ENCODE assay signal across 20 cellular contexts in the genomic region with DNA sequence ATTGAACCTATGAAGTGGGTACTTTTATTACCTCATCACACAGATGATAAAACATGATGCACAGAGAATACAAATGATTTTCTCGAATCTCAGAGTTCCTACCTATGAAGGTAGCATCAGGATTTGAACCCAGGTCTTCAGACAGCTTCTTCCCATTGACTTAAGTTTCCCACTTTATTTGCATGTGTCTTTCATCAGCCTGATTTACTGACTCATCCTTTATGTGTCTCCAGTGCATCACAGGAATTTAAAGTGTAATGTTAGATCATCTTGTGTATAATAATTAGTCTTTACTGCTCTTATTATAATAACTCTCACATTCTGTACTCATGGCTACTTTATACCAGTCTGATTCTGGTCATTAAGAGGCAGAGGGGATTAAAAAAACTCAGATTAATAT.
DNase-seq lines count a peak whose midpoint lies in the region; ATAC-seq, FAIRE-seq and TF ChIP-seq lines count a peak whose summit lies in the region.
"Had no signal": no experiment of that assay in that cellular context is flagged by ENCODE, and none has a peak within 500 bp of the region (broad histone marks: within the 10 kb centered on the region; RNA-seq: fewer than 3 reads in every experiment).

No MANE protein-coding gene starts in this region.

- FAIRE-seq in GM12878 (lab: Jason Lieb, UNC), result peak; percentile 68
- no peak for FAIRE-seq in GM12891 (lab: Jason Lieb, UNC)
- FAIRE-seq: D721Med had no signal

- ATAC-seq in GM12878 (no peak), Right ventricle myocardium inferior (no peak)
- ATAC-seq: CD8-positive, alpha-beta T cell had no signal

- 0% methylated on average over 1 of the region's 1 CpG for WGBS in GM12878 (ENCODE audit: insufficient coverage, insufficient replicate concordance, low lambda C conversion rate, missing lambda C conversion rate)

- no peak for DNase-seq in GM12878 (ENCODE audit: low read depth, low spot score)
- DNase-seq in glomerular visceral epithelial cell (ENCODE audit: extremely low spot score), result peak; percentile 7
- DNase-seq in kidney tubule cell (ENCODE audit: low spot score), result peak; percentile 70
- peak; percentile 49 for DNase-seq in renal cortical epithelial cell (ENCODE audit: low read depth)
- DNase-seq in GM12891 (ENCODE audit: insufficient read length, low spot score), result no peak
- no peak for DNase-seq in NOMO-1 treated with DMSO at 0.1 percent for 48 hours (lab: John Stamatoyannopoulos, UW; ENCODE audit: unreplicated experiment)
- no peak for DNase-seq in islet precursor cell
- DNase-seq in Right ventricle myocardium inferior (ENCODE audit: missing footprints), result no peak
- DNase-seq: 8988T; ACHN; BE2C; C1 segment of cervical spinal cord; Caco-2; Calu3; CD4-positive, alpha-beta T cell; CD8-positive, alpha-beta T cell; DMS79 treated with DMSO at 0.1 percent for 48 hours; GF-D8 had no signal

- no peak for TF ChIP-seq RAD21 in GM12878 (IDR thresholded peaks at IDR 0.05; ENCODE audit: insufficient read depth, low read depth, low read length)

- no peak overlapping the region for H3K27ac ChIP-seq in GM12878 (ENCODE audit: control insufficient read depth, insufficient read depth)
- H3K27ac ChIP-seq: BLaER1 had no signal

- in situ Hi-C loops in GM12878 (cut with MboI), result no loop called here

- no peak overlapping the region for H3K4me2 ChIP-seq in GM12878 (ENCODE audit: control insufficient read depth, insufficient read depth)
- H3K4me2 ChIP-seq: BLaER1 had no signal

- no peaks in the 10 kb centered on the region for H3K27me3 ChIP-seq in GM12878 (replicated peaks in 1 of 2; ENCODE audit: control insufficient read depth in 2 of 2, insufficient read depth in 2 of 2, low read length in 1 of 2)
- H3K27me3 ChIP-seq: BE2C, BLaER1 had no signal

- CTCF ChIA-PET in GM12878 (lab: Yijun Ruan, JAX), result no interaction called here

- no peak for TF ChIP-seq POLR2A in GM12878 (IDR thresholded peaks at IDR 0.05; ENCODE audit: low read depth, low read length)
- no peak for TF ChIP-seq POLR2A in GM12891 (IDR thresholded peaks at IDR 0.05; ENCODE audit: low read depth, low read length)

- H3K9me3 ChIP-seq in GM12878 (replicated peaks; ENCODE audit: control insufficient read depth, insufficient read depth, low read length), result no peaks in the 10 kb centered on the region
- H3K9me3 ChIP-seq: BE2C, BLaER1, Caco-2 had no signal

- RAD21 ChIA-PET in GM12878 (lab: Charles Lee; ENCODE audit: unreplicated experiment), result no interaction called here

- SMC1A ChIA-PET in GM12878 (lab: Charles Lee; ENCODE audit: uncharacterized antibody, unreplicated experiment), result interaction anchor here (1.1 kb wide), 1 partner anchor 28 kb away, joined by 3 read pairs; no protein-coding TSS in a partner anchor

- POLR2A ChIA-PET in GM12878 (lab: Charles Lee), result no interaction called here

- intact Hi-C loops in GM12878 (cut with micrococcal nuclease; ENCODE audit: unreplicated experiment) (no loop called here), Right ventricle myocardium inferior (cut with DNase I) (no loop called here)

- H2AFZ ChIP-seq in GM12878 (ENCODE audit: control insufficient read depth, low read depth, low read length), result no peak overlapping the region

- no peak for TF ChIP-seq EP300 in GM12878 (IDR thresholded peaks at IDR 0.05; ENCODE audit: borderline replicate concordance in 1 of 2, control insufficient read depth in 1 of 2, low read depth in 2 of 2, low read length in 2 of 2)

- H3K79me2 ChIP-seq in GM12878 (ENCODE audit: control insufficient read depth, insufficient read depth, low read length), result no peaks in the 10 kb centered on the region

- BruUV-seq in GM12878 (replicated peaks; lab: Mats Ljungman, UMichigan), result no TSS peak

- no peaks in the 10 kb centered on the region for H3K36me3 ChIP-seq in GM12878 (ENCODE audit: control insufficient read depth in 2 of 2, insufficient read depth in 2 of 2, low read length in 1 of 2)
- H3K36me3 ChIP-seq: BE2C, BLaER1 had no signal

- H3K4me1 ChIP-seq in GM12878 (ENCODE audit: control insufficient read depth, insufficient read depth, low read length), result no peaks in the 10 kb centered on the region
- H3K4me1 ChIP-seq: BE2C, Caco-2 had no signal

- TF ChIP-seq CTCF in GM12878 (IDR thresholded peaks at IDR 0.05 in 2 of 3, conservative IDR thresholded peaks at IDR 0.05 in 1 of 3; ENCODE audit: control insufficient read depth in 2 of 3, extremely low read depth in 1 of 3, insufficient read depth in 1 of 3, low read depth in 3 of 3, low read length in 3 of 3), result no peak

- no peak overlapping the region for H3K9ac ChIP-seq in GM12878 (ENCODE audit: control insufficient read depth, insufficient read depth, low read length)
- H3K9ac ChIP-seq: BLaER1 had no signal

- no peak overlapping the region for H3K4me3 ChIP-seq in GM12878
- H3K4me3 ChIP-seq: BLaER1 had no signal

- H4K20me1 ChIP-seq in GM12878 (ENCODE audit: control insufficient read depth, insufficient read depth), result no peaks in the 10 kb centered on the region
- H4K20me1 ChIP-seq: BLaER1 had no signal

TF ChIP-seq in GM12878, 131 proteins besides CTCF, POLR2A, EP300 and RAD21 (continues in another document):
- TF ChIP-seq FOXM1 (IDR thresholded peaks at IDR 0.05; ENCODE audit: low read depth, low read length), result no peak
- no peak for TF ChIP-seq STAT3 (IDR thresholded peaks at IDR 0.05; ENCODE audit: low read depth, low read length)
- TF ChIP-seq, protein P1, sequence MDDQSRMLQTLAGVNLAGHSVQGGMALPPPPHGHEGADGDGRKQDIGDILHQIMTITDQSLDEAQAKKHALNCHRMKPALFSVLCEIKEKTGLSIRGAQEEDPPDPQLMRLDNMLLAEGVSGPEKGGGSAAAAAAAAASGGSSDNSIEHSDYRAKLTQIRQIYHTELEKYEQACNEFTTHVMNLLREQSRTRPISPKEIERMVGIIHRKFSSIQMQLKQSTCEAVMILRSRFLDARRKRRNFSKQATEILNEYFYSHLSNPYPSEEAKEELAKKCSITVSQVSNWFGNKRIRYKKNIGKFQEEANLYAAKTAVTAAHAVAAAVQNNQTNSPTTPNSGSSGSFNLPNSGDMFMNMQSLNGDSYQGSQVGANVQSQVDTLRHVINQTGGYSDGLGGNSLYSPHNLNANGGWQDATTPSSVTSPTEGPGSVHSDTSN (IDR thresholded peaks at IDR 0.05; ENCODE audit: insufficient replicate concordance, low read depth, low read length), result no peak
- no peak for TF ChIP-seq ZNF384 (IDR thresholded peaks at IDR 0.05; ENCODE audit: borderline replicate concordance, low read depth, low read length)
- TF ChIP-seq POLR2AphosphoS2 (IDR thresholded peaks at IDR 0.05; ENCODE audit: low read depth, low read length), result no peak
- no peak for TF ChIP-seq CBX5 (IDR thresholded peaks at IDR 0.05; ENCODE audit: low read depth)
- no peak for TF ChIP-seq HDAC6 (IDR thresholded peaks at IDR 0.05; ENCODE audit: unreplicated experiment)
- no peak for TF ChIP-seq RELA (IDR thresholded peaks at IDR 0.05; ENCODE audit: borderline replicate concordance, partially characterized antibody)
- no peak for TF ChIP-seq ZZZ3 (IDR thresholded peaks at IDR 0.05; ENCODE audit: control insufficient read depth, insufficient read length, low read depth)

TF ChIP-seq in GM12891, 5 proteins besides CTCF, POLR2A, EP300 and RAD21:
- TF ChIP-seq SPI1 (IDR thresholded peaks at IDR 0.05; ENCODE audit: low read depth, low read length), result no peak
- no peak for TF ChIP-seq TAF1 (IDR thresholded peaks at IDR 0.05; ENCODE audit: low read depth, low read length)
- TF ChIP-seq POU2F2 (IDR thresholded peaks at IDR 0.05; ENCODE audit: low read depth, low read length), result no peak
- TF ChIP-seq PAX5 (IDR thresholded peaks at IDR 0.05; ENCODE audit: insufficient read depth, low read length, severe bottlenecking), result no peak
- TF ChIP-seq POLR2AphosphoS5 (IDR thresholded peaks at IDR 0.05; ENCODE audit: low read depth, low read length), result no peak

Comparison
In these comparisons a context has a peak if more than half of its experiments do, and no peak if none do; other contexts are left out.
1. DNase-seq: peak in glomerular visceral epithelial cell (single experiment), kidney tubule cell (single experiment) and renal cortical epithelial cell (single experiment); none in GM12878 (single experiment), GM12891 (single experiment), NOMO-1 treated with DMSO at 0.1 percent for 48 hours (single experiment), islet precursor cell (single experiment) and Right ventricle myocardium inferior (single experiment).